12 cellular contexts compared by ENCODE assay signal in the genomic region with DNA sequence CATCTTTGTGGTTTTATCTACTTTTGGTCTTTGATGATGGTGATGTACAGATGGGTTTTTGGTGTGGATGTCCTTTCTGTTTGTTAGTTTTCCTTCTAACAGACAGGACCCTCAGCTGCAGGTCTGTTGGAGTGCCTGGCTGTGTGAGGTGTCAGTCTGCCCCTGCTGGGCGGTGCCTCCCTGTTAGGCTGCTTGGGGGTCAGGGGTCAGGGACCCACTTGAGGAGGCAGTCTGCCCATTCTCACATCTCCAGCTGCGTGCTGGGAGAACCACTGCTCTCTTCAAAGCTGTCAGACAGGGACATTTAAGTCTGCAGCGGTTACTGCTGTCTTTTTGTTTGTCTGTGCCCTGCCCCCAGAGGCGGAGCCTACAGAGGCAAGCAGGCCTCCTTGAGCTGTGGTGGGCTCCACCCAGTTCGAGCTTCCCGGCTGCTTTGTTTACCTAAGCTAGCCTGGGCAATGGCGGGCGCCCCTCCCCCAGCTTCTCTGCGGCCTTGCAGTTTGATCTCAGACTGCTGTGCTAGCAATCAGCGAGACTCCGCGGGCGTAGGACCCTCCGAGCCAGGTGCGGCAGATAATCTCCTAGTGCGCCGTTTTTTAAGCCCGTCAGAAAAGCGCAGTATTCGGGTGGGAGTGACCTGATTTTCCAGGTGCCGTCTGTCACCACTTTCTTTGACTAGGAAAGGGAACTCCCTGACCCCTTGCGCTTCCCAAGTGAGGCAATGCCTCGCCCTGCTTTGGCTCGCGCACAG. TPM values are rescaled to one million over a fixed set of nuclear protein-coding genes. Genes with fewer than 3 reads are reported as not detected.
A peak's percentile ranks its signal among the peaks of the same experiment; 100 is the strongest.
DNase-seq lines count a peak whose midpoint lies in the region; ATAC-seq and TF ChIP-seq lines count a peak whose summit lies in the region.
"Not testable (repeated sequence)": the region's sequence is repeated elsewhere in the genome, so short reads cannot be mapped to it uniquely, and the experiment has no call there.
"Had no signal": no experiment of that assay in that cellular context is flagged by ENCODE, and none has a peak within 500 bp of the region (broad histone marks: within the 10 kb centered on the region; RNA-seq: fewer than 3 reads in every experiment).

No MANE protein-coding gene starts in this region.

- H3K27ac Mint-ChIP-seq in WTC11: peak overlapping the region; percentile 84
- H3K27ac Mint-ChIP-seq in activated naive CD8-positive, alpha-beta T cell treated with anti-CD3 and anti-CD28 coated beads, Interleukin-2, amount 50 U/mL, for 24 hours: peak overlapping the region; percentile 42

- H3K4me3 ChIP-seq in esophagus (ENCODE audit: low read depth in 1 of 2, low read length in 2 of 2) (peak overlapping the region; percentile 35 to 37), kidney epithelial cell (ENCODE audit: low read depth, low read length) (peak overlapping the region; percentile 25), ovary (peak overlapping the region; percentile 40), uterus (peak overlapping the region in 1 of 2 donors; percentile 36)

- DNase-seq in ELF-1 (ENCODE audit: low read depth, low spot score) (peak; percentile 79), NCI-H345 (lab: John Stamatoyannopoulos, UW) (peak; percentile 60), WTC11 (ENCODE audit: low spot score) (peak; percentile 79), ovary (peak; percentile 24 to 79 (median 69)), uterus (peak; percentile 16 to 19)
- not testable (repeated sequence) for DNase-seq in activated naive CD8-positive, alpha-beta T cell treated with anti-CD3 and anti-CD28 coated beads, Interleukin-2, amount 50 U/mL, for 24 hours; kidney epithelial cell (ENCODE audit: low read depth)

- H3K9me3 Mint-ChIP-seq in WTC11: peaks cover 42% of the 10 kb centered on the region
- peaks cover 18% of the 10 kb centered on the region for H3K9me3 Mint-ChIP-seq in activated naive CD8-positive, alpha-beta T cell treated with anti-CD3 and anti-CD28 coated beads, Interleukin-2, amount 50 U/mL, for 24 hours

- ATAC-seq in WTC11; activated naive CD8-positive, alpha-beta T cell treated with anti-CD3 and anti-CD28 coated beads, Interleukin-2, amount 50 U/mL, for 24 hours: not testable (repeated sequence)

- CTCF ChIA-PET in WTC11 (lab: Charles Lee): interaction anchor here (1.4 to 2.2 kb wide), 2 partner anchors 30 to 192 kb away, joined by 5 to 7 read pairs; no protein-coding TSS in a partner anchor

- H3K36me3 Mint-ChIP-seq in WTC11: peaks cover 44% of the 10 kb centered on the region
- not testable (repeated sequence) for H3K36me3 Mint-ChIP-seq in activated naive CD8-positive, alpha-beta T cell treated with anti-CD3 and anti-CD28 coated beads, Interleukin-2, amount 50 U/mL, for 24 hours (ENCODE audit: low read depth)

- intact Hi-C loops in ovary (cut with DNase I); uterus (cut with DNase I; ENCODE audit: low total_unique reads): not testable (repeated sequence)

- H3K9me3 ChIP-seq in esophagus (ENCODE audit: control insufficient read depth in 2 of 2, insufficient read depth in 1 of 2, low read depth in 1 of 2, low read length in 1 of 2); ovary; uterus: not testable (repeated sequence)

- WGBS in esophagus, 2 donors: 39 to 42% methylated on average over 21 to 25 of the region's 25 CpGs
- WGBS in ovary, 3 donors: 24 to 52% (median 24%) methylated on average over 16 to 25 of the region's 25 CpGs

- H3K27ac ChIP-seq in esophagus (ENCODE audit: low read depth in 2 of 2, low read length in 1 of 2): peak overlapping the region in 1 of 2 donors; percentile 57
- not testable (repeated sequence) for H3K27ac ChIP-seq in ovary, uterus

- TF ChIP-seq POLR2A in ovary (IDR thresholded peaks at IDR 0.05); uterus (IDR thresholded peaks at IDR 0.05): not testable (repeated sequence)

- TF ChIP-seq CTCF in WTC11 (IDR thresholded peaks at IDR 0.05); kidney epithelial cell (IDR thresholded peaks at IDR 0.05; ENCODE audit: insufficient read depth, low read length, poor library complexity, severe bottlenecking); ovary (IDR thresholded peaks at IDR 0.05); uterus (IDR thresholded peaks at IDR 0.05): not testable (repeated sequence)

- H3K36me3 ChIP-seq in esophagus (ENCODE audit: control insufficient read depth in 2 of 2, insufficient read depth in 2 of 2, low read length in 1 of 2); kidney epithelial cell (ENCODE audit: control insufficient read depth, insufficient read depth, low read length); ovary; uterus: not testable (repeated sequence)

- TF ChIP-seq EP300 in ovary (IDR thresholded peaks at IDR 0.05): not testable (repeated sequence)

- H3K4me1 ChIP-seq in esophagus (ENCODE audit: control insufficient read depth in 2 of 2, insufficient read depth in 2 of 2, low read length in 1 of 2); ovary (ENCODE audit: insufficient read depth); uterus: not testable (repeated sequence)

- H3K4me1 Mint-ChIP-seq in WTC11: peaks cover 20% of the 10 kb centered on the region
- not testable (repeated sequence) for H3K4me1 Mint-ChIP-seq in activated naive CD8-positive, alpha-beta T cell treated with anti-CD3 and anti-CD28 coated beads, Interleukin-2, amount 50 U/mL, for 24 hours

- POLR2A ChIA-PET in WTC11 (lab: Charles Lee): interaction anchor here (0.7 kb wide), 1 partner anchor 212 kb away, joined by 3 read pairs; the partner anchor contains the start of genes APLF and FBXO48

- peak overlapping the region; percentile 75 for H3K4me3 Mint-ChIP-seq in WTC11
- peak overlapping the region; percentile 72 for H3K4me3 Mint-ChIP-seq in activated naive CD8-positive, alpha-beta T cell treated with anti-CD3 and anti-CD28 coated beads, Interleukin-2, amount 50 U/mL, for 24 hours

- H3K27me3 ChIP-seq in esophagus (ENCODE audit: control insufficient read depth in 1 of 2, insufficient read depth in 2 of 2, low read length in 2 of 2); kidney epithelial cell (ENCODE audit: control insufficient read depth, insufficient read depth, low read length); ovary; uterus: not testable (repeated sequence)

- H3K27me3 Mint-ChIP-seq in WTC11 (ENCODE audit: low read depth): not testable (repeated sequence)
- peaks cover 14% of the 10 kb centered on the region for H3K27me3 Mint-ChIP-seq in activated naive CD8-positive, alpha-beta T cell treated with anti-CD3 and anti-CD28 coated beads, Interleukin-2, amount 50 U/mL, for 24 hours

TF ChIP-seq in WTC11, 78 proteins besides CTCF, POLR2A, EP300 and RAD21:
- TF ChIP-seq FOXK1 (CRISPR knock-in tag; IDR thresholded peaks at IDR 0.05): peak; percentile 42; the same call in 1 of the 2 replicates
- TF ChIP-seq SP1 (CRISPR knock-in tag; conservative IDR thresholded peaks at IDR 0.05): peak; percentile 34; the same call in 1 of the 2 replicates
- peak; percentile 37; the same call in 1 of the 2 replicates for TF ChIP-seq MAX (CRISPR knock-in tag; IDR thresholded peaks at IDR 0.05)
- peak; percentile 58; the same call in 1 of the 2 replicates for TF ChIP-seq ZNF281 (CRISPR knock-in tag; IDR thresholded peaks at IDR 0.05)

RNA-seq across cellular contexts. Expression of gene PROKR1, which starts 36.0 kb away (rescaled TPM):
- total RNA-seq in WTC11 (2021) (2.6 to 4.4 TPM (median 2.8 TPM) in 3 replicates), kidney epithelial cell (not detected in 2 replicates), ovary (not detected), uterus (under 1 TPM in 1 of 4 donors, not detected in 3; 0.27 TPM)
- polyA plus RNA-seq in esophagus (under 1 TPM; 0.01 to 0.02 TPM), ovary (under 1 TPM; 0.02 to 0.03 TPM)
- total RNA-seq: activated naive CD4-positive, alpha-beta T cell treated with anti-CD3 and anti-CD28 coated beads, Interleukin-2, amount 50 U/mL, for 72 hours; G401; T-helper 2 cell treated with Interferon-gamma antibody and Interleukin-4, amounts not matched to agents 100 ng/mL and 5 ng/mL, for 36 hours had no signal
- polyA plus RNA-seq: BJ had no signal

RNA-seq across cellular contexts. Expression of gene ARHGAP25, which starts 55.3 kb away (rescaled TPM):
- 2.6 to 3.4 TPM (median 2.9 TPM) in 3 replicates for total RNA-seq in WTC11 (2021)
- 1 to 10 TPM; 3.4 to 4.0 TPM for polyA plus RNA-seq in esophagus
- total RNA-seq in kidney epithelial cell: 0.08 TPM in 1 of 2 replicates, not detected in the other
- 10 to 100 TPM in 4 of 7 donors, 1 to 10 TPM in 3; 8.5 to 15.6 (median 12.4) TPM for total RNA-seq in ovary
- 10 to 100 TPM; 13.7 to 30.5 TPM for polyA plus RNA-seq in ovary
- 10 to 100 TPM in 1 of 4 donors, 1 to 10 TPM in 3; 3.1 to 11.4 (median 6.6) TPM for total RNA-seq in uterus
- total RNA-seq: G401 had no signal
- polyA plus RNA-seq: BJ had no signal
